Comparison of ENCODE assay signal across 27 cellular contexts in the genomic region with DNA sequence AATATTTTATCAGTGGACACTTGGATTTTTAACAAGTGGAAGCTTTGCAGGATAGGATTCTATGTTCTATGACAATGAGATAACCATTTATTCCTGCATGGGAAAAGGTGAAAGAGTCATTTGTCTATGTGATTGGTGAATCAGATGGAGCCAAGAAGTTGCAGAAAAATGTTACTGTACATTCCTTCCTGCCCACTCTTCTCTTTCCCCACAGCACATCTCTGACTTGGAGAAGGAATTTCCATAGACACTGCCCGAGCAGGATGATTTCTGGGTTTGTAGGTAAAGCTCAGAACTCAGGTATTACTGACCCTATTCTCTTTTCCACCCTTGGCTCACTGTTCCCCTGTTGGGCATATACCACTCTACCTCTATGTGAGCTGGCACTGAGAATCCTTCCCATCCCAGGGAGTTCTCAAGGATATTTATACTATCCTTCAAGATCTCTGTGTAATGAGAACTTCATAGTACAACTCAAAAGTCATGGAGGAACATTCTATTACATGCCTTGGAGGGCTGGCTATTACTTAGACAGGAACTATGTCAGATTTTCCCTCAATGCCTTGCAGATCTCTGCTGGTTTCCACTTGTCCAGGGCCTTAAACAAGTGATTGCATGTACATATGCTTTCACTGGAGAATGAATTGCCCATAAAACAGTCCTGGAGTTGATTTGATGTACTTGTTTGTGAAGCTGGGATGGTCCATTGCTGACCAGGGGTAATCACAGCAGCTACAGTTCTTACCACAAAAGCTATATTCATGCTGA. TPM values are rescaled to one million over a fixed set of nuclear protein-coding genes. Genes with fewer than 3 reads are reported as not detected.
A peak's percentile ranks its signal among the peaks of the same experiment; 100 is the strongest.
DNase-seq lines count a peak whose midpoint lies in the region; TF ChIP-seq lines count a peak whose summit lies in the region.
"Had no signal": no experiment of that assay in that cellular context is flagged by ENCODE, and none has a peak within 500 bp of the region (broad histone marks: within the 10 kb centered on the region; RNA-seq: fewer than 3 reads in every experiment).

No MANE protein-coding gene starts in this region.

- H3K36me3 ChIP-seq in OCI-LY3 (replicated peaks; ENCODE audit: low read depth, low read length) (no peaks in the 10 kb centered on the region), subcutaneous abdominal adipose tissue (ENCODE audit: control insufficient read depth in 5 of 5, insufficient read depth in 5 of 5, low read length in 5 of 5) (peaks cover 5 to 23% (median 8%) of the 10 kb centered on the region in 5 donors), tibial nerve (no peaks in the 10 kb centered on the region)
- H3K36me3 ChIP-seq: BLaER1, MG63, right lobe of liver had no signal

- H3K9ac ChIP-seq in OCI-LY3 (ENCODE audit: low read length) (no peak overlapping the region), subcutaneous abdominal adipose tissue (ENCODE audit: low read length in 5 of 5) (no peak overlapping the region)
- H3K9ac ChIP-seq: BLaER1, KMS-11 had no signal

- TF ChIP-seq EP300 in tibial nerve (IDR thresholded peaks at IDR 0.05): no peak

- no peak for TF ChIP-seq POLR2A in tibial nerve (IDR thresholded peaks at IDR 0.05)

- H3K9me3 ChIP-seq in OCI-LY3 (ENCODE audit: insufficient read depth, low read length) (no peaks in the 10 kb centered on the region), subcutaneous abdominal adipose tissue (ENCODE audit: control insufficient read depth in 5 of 5, low read length in 5 of 5) (no peaks in the 10 kb centered on the region), tibial nerve (no peaks in the 10 kb centered on the region)
- H3K9me3 ChIP-seq: BLaER1, body of pancreas, heart left ventricle, MG63, right lobe of liver had no signal

- H3K4me3 ChIP-seq in OCI-LY3 (ENCODE audit: low read length) (no peak overlapping the region), subcutaneous abdominal adipose tissue (ENCODE audit: low read depth in 1 of 5, low read length in 5 of 5) (no peak overlapping the region), tibial nerve (no peak overlapping the region)
- H3K4me3 ChIP-seq: BLaER1, body of pancreas, heart left ventricle, MG63, right lobe of liver had no signal

- 77 to 91% methylated on average over 1 of the region's 1 CpG for WGBS in tibial nerve, 2 donors

- H3K27ac ChIP-seq in OCI-LY3 (ENCODE audit: low read length) (no peak overlapping the region), epithelial cell of prostate (peak overlapping the region; percentile 63), subcutaneous abdominal adipose tissue (ENCODE audit: low read depth, low read length) (peak overlapping the region; percentile 74), tibial nerve (no peak overlapping the region)
- H3K27ac ChIP-seq: BLaER1, body of pancreas, HL-60, KMS-11, right lobe of liver had no signal

- H3K27me3 ChIP-seq in OCI-LY3 (ENCODE audit: low read depth, low read length) (0 out of 2 replicates have a peak, but pooled peaks cover 5% of the 10 kb centered on the region), subcutaneous abdominal adipose tissue (ENCODE audit: control insufficient read depth in 5 of 5, insufficient read depth in 4 of 5, low read length in 5 of 5) (no peaks in the 10 kb centered on the region), tibial nerve (no peaks in the 10 kb centered on the region)
- H3K27me3 ChIP-seq: BLaER1, body of pancreas, heart left ventricle, MG63, right lobe of liver had no signal

- H3K4me2 ChIP-seq in OCI-LY3 (ENCODE audit: low read length): peak overlapping the region; percentile 67
- H3K4me2 ChIP-seq: BLaER1, KMS-11 had no signal

- H2AFZ ChIP-seq in OCI-LY3 (ENCODE audit: low read depth, low read length): no peak overlapping the region

- DNase-seq in AG20443 (ENCODE audit: low spot score): peak; percentile 56
- peak; percentile 65 for DNase-seq in epithelial cell of prostate (ENCODE audit: low read depth, low spot score)
- no peak for DNase-seq in NCI-H187 treated with DMSO at 0.1 percent for 48 hours (lab: John Stamatoyannopoulos, UW)
- no peak for DNase-seq in tibial nerve (ENCODE audit: low spot score in 2 of 2)
- DNase-seq in stimulated activated CD4-positive, alpha-beta T cell treated with anti-CD3 and anti-CD28 coated beads, Interleukin-2, amount 100 ng/mL, for 24 hours: no peak
- DNase-seq: activated CD4-positive, alpha-beta T cell treated with anti-CD3 and anti-CD28 coated beads, Interleukin-2, amount 50 U/mL, for 4 hours; activated CD4-positive, CD25-positive, alpha-beta regulatory T cell; activated T-cell treated with anti-CD3 and anti-CD28 coated beads, Interleukin-2, amount 50 U/mL, for 48 hours; body of pancreas; DMS 273 treated with DMSO at 0.1 percent for 48 hours; effector CD4-positive, alpha-beta T cell; heart left ventricle; MG63; naive thymus-derived CD4-positive, alpha-beta T cell; NCI-H1105; NCI-H187; NCI-H526; NK-92 treated with Interleukin-12 subunit alpha and Interleukin-12 subunit beta, amount 100 ng/mL, for 24 hours; PC-3; right lobe of liver; Right ventricle myocardium superior; stimulated activated CD4-positive, alpha-beta T cell treated with anti-CD3 and anti-CD28 coated beads, Interleukin-4, amount 100 ng/mL, for 24 hours had no signal

- H3K79me2 ChIP-seq in OCI-LY3 (ENCODE audit: low read length): no peaks in the 10 kb centered on the region

- H3K4me1 ChIP-seq in OCI-LY3 (ENCODE audit: low read length) (peaks cover 27% of the 10 kb centered on the region), subcutaneous abdominal adipose tissue (ENCODE audit: control insufficient read depth in 5 of 5, insufficient read depth in 5 of 5, low read length in 5 of 5) (peaks cover 0 to 52% (median 37%) of the 10 kb centered on the region in 5 donors), tibial nerve (peaks cover 0 to 8% (median 0%) of the 10 kb centered on the region in 4 donors)
- H3K4me1 ChIP-seq: BLaER1, body of pancreas, right lobe of liver had no signal

- no peaks in the 10 kb centered on the region for H4K20me1 ChIP-seq in OCI-LY3 (ENCODE audit: insufficient read depth, low read length)
- H4K20me1 ChIP-seq: BLaER1 had no signal

- TF ChIP-seq CTCF in OCI-LY3 (IDR thresholded peaks at IDR 0.05; ENCODE audit: low read depth, low read length): no peak
- no peak for TF ChIP-seq CTCF in tibial nerve (IDR thresholded peaks at IDR 0.05)

RNA-seq across cellular contexts. Expression of a gene that starts 24.0 kb away (rescaled TPM):
- total RNA-seq in tibial nerve: 100 to 1,000 TPM in 1 of 4 donors, 10 to 100 TPM in 3; 22.0 to 123 (median 75.0) TPM

Comparison
In these comparisons a context has a peak if more than half of its experiments do, and no peak if none do; other contexts are left out.
1. DNase-seq: peak in AG20443 (single experiment) and epithelial cell of prostate (single experiment); none in NCI-H187 treated with DMSO at 0.1 percent for 48 hours (single experiment), tibial nerve (0 of 2) and stimulated activated CD4-positive, alpha-beta T cell treated with anti-CD3 and anti-CD28 coated beads, Interleukin-2, amount 100 ng/mL, for 24 hours (0 of 2).
2. H3K27ac ChIP-seq: peak in epithelial cell of prostate (single experiment) and subcutaneous abdominal adipose tissue (single experiment); none in OCI-LY3 (single experiment) and tibial nerve (0 of 4).